ENCODE assay signal across 1 cellular context in the genomic region with DNA sequence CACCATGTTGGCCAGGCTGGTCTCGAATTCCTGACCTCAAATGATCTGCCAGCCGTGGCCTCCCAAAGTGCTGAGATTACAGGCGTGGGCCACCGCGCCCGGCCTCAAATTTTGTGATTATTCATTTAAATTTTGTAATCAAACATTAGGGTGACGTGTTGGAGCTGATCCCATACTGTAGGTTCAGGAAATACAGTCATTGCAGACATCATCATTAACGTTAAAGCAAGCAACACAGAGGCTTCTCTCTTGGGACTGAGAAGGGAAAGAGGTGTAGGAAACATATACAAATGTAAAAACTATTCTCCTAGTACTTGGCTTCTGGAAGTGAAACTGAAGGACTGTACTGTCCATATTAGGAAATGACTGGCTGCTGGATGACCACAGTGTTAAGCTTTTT.
TF ChIP-seq lines count a peak whose summit lies in the region.

No MANE protein-coding gene starts in this region.

TF ChIP-seq in HepG2, 621 proteins besides CTCF, POLR2A, EP300 and RAD21:
- TF ChIP-seq ZNF207 (IDR thresholded peaks at IDR 0.05; ENCODE audit: borderline replicate concordance) (no peak), MIER2 (CRISPR knock-in tag; IDR thresholded peaks at IDR 0.05) (no peak), ZNF781 (CRISPR knock-in tag; IDR thresholded peaks at IDR 0.05; ENCODE audit: borderline replicate concordance, not compliant biosample characterization) (no peak), ZNF10 (CRISPR knock-in tag; IDR thresholded peaks at IDR 0.05; ENCODE audit: borderline replicate concordance, low read depth) (no peak), MED8 (CRISPR knock-in tag; IDR thresholded peaks at IDR 0.05; ENCODE audit: insufficient replicate concordance) (no peak), ZKSCAN5 (CRISPR knock-in tag; IDR thresholded peaks at IDR 0.05) (no peak), AGO2 (optimal IDR thresholded peaks at IDR 0.05; ENCODE audit: low read depth, low read length) (no peak), ZIK1 (CRISPR knock-in tag; IDR thresholded peaks at IDR 0.05; ENCODE audit: borderline replicate concordance, low read depth) (no peak)
- TF ChIP-seq, protein P1, sequence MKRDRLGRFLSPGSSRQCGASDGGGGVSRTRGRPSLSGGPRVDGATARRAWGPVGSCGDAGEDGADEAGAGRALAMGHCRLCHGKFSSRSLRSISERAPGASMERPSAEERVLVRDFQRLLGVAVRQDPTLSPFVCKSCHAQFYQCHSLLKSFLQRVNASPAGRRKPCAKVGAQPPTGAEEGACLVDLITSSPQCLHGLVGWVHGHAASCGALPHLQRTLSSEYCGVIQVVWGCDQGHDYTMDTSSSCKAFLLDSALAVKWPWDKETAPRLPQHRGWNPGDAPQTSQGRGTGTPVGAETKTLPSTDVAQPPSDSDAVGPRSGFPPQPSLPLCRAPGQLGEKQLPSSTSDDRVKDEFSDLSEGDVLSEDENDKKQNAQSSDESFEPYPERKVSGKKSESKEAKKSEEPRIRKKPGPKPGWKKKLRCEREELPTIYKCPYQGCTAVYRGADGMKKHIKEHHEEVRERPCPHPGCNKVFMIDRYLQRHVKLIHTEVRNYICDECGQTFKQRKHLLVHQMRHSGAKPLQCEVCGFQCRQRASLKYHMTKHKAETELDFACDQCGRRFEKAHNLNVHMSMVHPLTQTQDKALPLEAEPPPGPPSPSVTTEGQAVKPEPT (CRISPR knock-in tag; IDR thresholded peaks at IDR 0.05; ENCODE audit: low read depth): no peak
